In genomic region chr1:40876891-40877290, GRCh38 we compare ENCODE assay signal across 11 cellular contexts. TPM values are rescaled to one million over a fixed set of nuclear protein-coding genes. Genes with fewer than 3 reads are reported as not detected.
DNase-seq lines count a peak whose midpoint lies in the region; ATAC-seq and TF ChIP-seq lines count a peak whose summit lies in the region.
"Had no signal": no experiment of that assay in that cellular context is flagged by ENCODE, and none has a peak within 500 bp of the region (broad histone marks: within the 10 kb centered on the region; RNA-seq: fewer than 3 reads in every experiment).

No MANE protein-coding gene starts in this region.

- POLR2A ChIA-PET in activated CD4-positive, alpha-beta memory T cell treated with anti-CD3 and anti-CD28 coated beads, Interleukin-2, amount 10 ng/mL, durations not matched to agents 7 days and 5 days (lab: Charles Lee) = interaction anchor here (1.0 to 7.8 kb wide), 6 partner anchors 9 to 103 kb away, joined by 3 to 64 read pairs (median 6); partner anchors contain the start of genes CITED4 and CTPS1

- DNase-seq in T-helper 1 cell (no peak), suprapubic skin (ENCODE audit: low spot score in 2 of 2) (no peak)
- no peak for DNase-seq in activated CD4-positive, alpha-beta memory T cell treated with anti-CD3 and anti-CD28 coated beads, Interleukin-2, amount 10 ng/mL, durations not matched to agents 7 days and 5 days
- DNase-seq: small intestine, trophoblast cell had no signal

- TF ChIP-seq POLR2A in gastroesophageal sphincter (IDR thresholded peaks at IDR 0.05) = no peak
- TF ChIP-seq POLR2A in suprapubic skin (IDR thresholded peaks at IDR 0.05) = no peak

- peaks cover 15% of the 10 kb centered on the region for H3K36me3 Mint-ChIP-seq in T-helper 1 cell treated with Interleukin-12 subunit alpha and Interleukin-12 subunit beta and Interleukin-4 antibody, amounts not matched to agents 30 μg/mL and 1 μg/mL, for 36 hours (ENCODE audit: low read depth)
- H3K36me3 Mint-ChIP-seq in activated CD4-positive, alpha-beta memory T cell treated with anti-CD3 and anti-CD28 coated beads, Interleukin-2, amount 10 ng/mL, durations not matched to agents 7 days and 5 days (ENCODE audit: low read depth) = peaks cover 16% of the 10 kb centered on the region

- H3K4me1 ChIP-seq in gastroesophageal sphincter (peaks cover 0 to 12% (median 3%) of the 10 kb centered on the region in 3 donors), suprapubic skin (peaks cover 27% of the 10 kb centered on the region)

- H3K4me3 ChIP-seq in gastroesophageal sphincter (no peak overlapping the region), suprapubic skin (no peak overlapping the region)

- TF ChIP-seq CTCF in gastroesophageal sphincter (IDR thresholded peaks at IDR 0.05) = no peak
- TF ChIP-seq CTCF in suprapubic skin (IDR thresholded peaks at IDR 0.05) = no peak

- ATAC-seq in gastroesophageal sphincter (no peak), GM19467 (IDR thresholded peaks at IDR 0.05; ENCODE audit: unreplicated experiment) (no peak), GM21447 (IDR thresholded peaks at IDR 0.05; ENCODE audit: unreplicated experiment) (no peak), HG02885 (IDR thresholded peaks at IDR 0.05; ENCODE audit: poor library complexity, unreplicated experiment) (no peak)

- H3K27ac Mint-ChIP-seq in T-helper 1 cell treated with Interleukin-12 subunit alpha and Interleukin-12 subunit beta and Interleukin-4 antibody, amounts not matched to agents 30 μg/mL and 1 μg/mL, for 36 hours = peak overlapping the region; percentile 49
- H3K27ac Mint-ChIP-seq in activated CD4-positive, alpha-beta memory T cell treated with anti-CD3 and anti-CD28 coated beads, Interleukin-2, amount 10 ng/mL, durations not matched to agents 7 days and 5 days = peak overlapping the region; percentile 18
- H3K27ac Mint-ChIP-seq: dendritic cell treated with granulocyte-macrophage colony-stimulating factor and Interleukin-4, amounts not matched to agents 40 ng/mL and 50 ng/mL, for 4 days had no signal

- CTCF ChIA-PET in activated CD4-positive, alpha-beta memory T cell treated with anti-CD3 and anti-CD28 coated beads, Interleukin-2, amount 10 ng/mL, durations not matched to agents 7 days and 5 days (lab: Charles Lee) = interaction anchor here (0.6 to 4.9 kb wide), 7 partner anchors 9 to 642 kb away, joined by 3 to 39 read pairs (median 4); partner anchors contain the start of gene CITED4

- no peaks in the 10 kb centered on the region for H3K27me3 Mint-ChIP-seq in T-helper 1 cell treated with Interleukin-12 subunit alpha and Interleukin-12 subunit beta and Interleukin-4 antibody, amounts not matched to agents 30 μg/mL and 1 μg/mL, for 36 hours (ENCODE audit: low read depth)
- H3K27me3 Mint-ChIP-seq in activated CD4-positive, alpha-beta memory T cell treated with anti-CD3 and anti-CD28 coated beads, Interleukin-2, amount 10 ng/mL, durations not matched to agents 7 days and 5 days = no peaks in the 10 kb centered on the region

- TF ChIP-seq EP300 in gastroesophageal sphincter (IDR thresholded peaks at IDR 0.05) = no peak
- TF ChIP-seq EP300 in suprapubic skin (IDR thresholded peaks at IDR 0.05) = no peak

- peaks cover 42% of the 10 kb centered on the region for H3K4me1 Mint-ChIP-seq in T-helper 1 cell treated with Interleukin-12 subunit alpha and Interleukin-12 subunit beta and Interleukin-4 antibody, amounts not matched to agents 30 μg/mL and 1 μg/mL, for 36 hours (ENCODE audit: low read depth)
- peaks cover 59% of the 10 kb centered on the region for H3K4me1 Mint-ChIP-seq in activated CD4-positive, alpha-beta memory T cell treated with anti-CD3 and anti-CD28 coated beads, Interleukin-2, amount 10 ng/mL, durations not matched to agents 7 days and 5 days

- H3K27ac ChIP-seq in gastroesophageal sphincter (peak overlapping the region in 3 of 4 donors; percentile 30 to 54 (median 54)), suprapubic skin (peak overlapping the region; percentile 39)

- WGBS in gastroesophageal sphincter (ENCODE audit: low coverage in 1 of 2), 2 donors = 90% methylated on average over 1 of the region's 1 CpG; no CpG with 5 or more reads in 1 of the 2 donors
- WGBS in suprapubic skin = 82% methylated on average over 1 of the region's 1 CpG

- no peak overlapping the region for H3K4me3 Mint-ChIP-seq in T-helper 1 cell treated with Interleukin-12 subunit alpha and Interleukin-12 subunit beta and Interleukin-4 antibody, amounts not matched to agents 30 μg/mL and 1 μg/mL, for 36 hours
- no peak overlapping the region for H3K4me3 Mint-ChIP-seq in activated CD4-positive, alpha-beta memory T cell treated with anti-CD3 and anti-CD28 coated beads, Interleukin-2, amount 10 ng/mL, durations not matched to agents 7 days and 5 days
- H3K4me3 Mint-ChIP-seq: dendritic cell treated with granulocyte-macrophage colony-stimulating factor and Interleukin-4, amounts not matched to agents 40 ng/mL and 50 ng/mL, for 4 days had no signal

- H3K9me3 ChIP-seq in gastroesophageal sphincter = peaks cover 0 to 9% (median 0%) of the 10 kb centered on the region in 3 donors
- H3K9me3 ChIP-seq in suprapubic skin = no peaks in the 10 kb centered on the region

- H3K9me3 Mint-ChIP-seq in T-helper 1 cell treated with Interleukin-12 subunit alpha and Interleukin-12 subunit beta and Interleukin-4 antibody, amounts not matched to agents 30 μg/mL and 1 μg/mL, for 36 hours = peaks cover 14% of the 10 kb centered on the region
- H3K9me3 Mint-ChIP-seq in activated CD4-positive, alpha-beta memory T cell treated with anti-CD3 and anti-CD28 coated beads, Interleukin-2, amount 10 ng/mL, durations not matched to agents 7 days and 5 days = peaks cover 14% of the 10 kb centered on the region

- no peaks in the 10 kb centered on the region for H3K36me3 ChIP-seq in gastroesophageal sphincter
- no peaks in the 10 kb centered on the region for H3K36me3 ChIP-seq in suprapubic skin

- H3K27me3 ChIP-seq in gastroesophageal sphincter (peaks cover 12% of the 10 kb centered on the region), suprapubic skin (no peaks in the 10 kb centered on the region)

RNA-seq across cellular contexts. Expression of gene CITED4, which starts 14.7 kb away (rescaled TPM):
- 1 to 10 TPM; 6.9 to 7.9 TPM for total RNA-seq in activated CD4-positive, alpha-beta memory T cell treated with anti-CD3 and anti-CD28 coated beads, Interleukin-2, amount 10 ng/mL, durations not matched to agents 7 days and 5 days
- total RNA-seq in gastroesophageal sphincter (10 to 100 TPM in 3 of 4 donors, 1 to 10 TPM in 1; 9.2 to 15.6 (median 14.1) TPM), suprapubic skin (10 to 100 TPM; 52.6 to 90.4 (median 58.4) TPM)
